In the genomic region with DNA sequence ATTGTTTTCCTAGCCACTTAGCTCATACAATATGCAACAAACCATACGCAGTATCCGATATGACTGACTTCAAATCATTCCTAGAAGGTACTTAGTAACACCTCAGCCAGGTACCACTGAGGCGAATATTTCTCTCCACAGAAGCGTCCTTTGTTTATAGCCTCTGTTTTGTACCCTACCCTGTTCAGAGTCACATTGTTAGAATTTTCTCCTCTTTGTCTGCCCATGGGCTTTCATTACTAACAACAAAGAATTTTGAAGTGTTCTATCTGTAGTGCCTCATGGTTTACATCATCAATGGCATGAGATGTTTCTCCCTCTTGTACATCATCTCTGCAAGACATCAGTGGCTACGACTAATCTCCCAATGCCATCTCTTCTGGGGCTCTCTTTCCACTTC, we compare ENCODE assay signal across 9 cellular contexts.
"Had no signal": no experiment of that assay in that cellular context is flagged by ENCODE, and none has a peak within 500 bp of the region (broad histone marks: within the 10 kb centered on the region; RNA-seq: fewer than 3 reads in every experiment).

No MANE protein-coding gene starts in this region.

- H3K4me1 ChIP-seq: HAP-1 had no signal

- DNase-seq: GM23248, GOT3, H7, H9, HCEC 1CT, HFFc6 had no signal

- H3K9me3 ChIP-seq: HAP-1 had no signal

- H3K9ac ChIP-seq: GM23248 had no signal

- H3K4me2 ChIP-seq: GM23338 had no signal

- H3K36me3 ChIP-seq: HAP-1 had no signal

- ATAC-seq: GM23338, HCT116 had no signal

- H3K4me3 ChIP-seq: GM23248, GM23338, HAP-1 had no signal

- H2AFZ ChIP-seq: GM23248, GM23338 had no signal

- H3K27ac ChIP-seq: GM23248 had no signal
